Comparison of ENCODE assay signal across 9 cellular contexts in the genomic region with DNA sequence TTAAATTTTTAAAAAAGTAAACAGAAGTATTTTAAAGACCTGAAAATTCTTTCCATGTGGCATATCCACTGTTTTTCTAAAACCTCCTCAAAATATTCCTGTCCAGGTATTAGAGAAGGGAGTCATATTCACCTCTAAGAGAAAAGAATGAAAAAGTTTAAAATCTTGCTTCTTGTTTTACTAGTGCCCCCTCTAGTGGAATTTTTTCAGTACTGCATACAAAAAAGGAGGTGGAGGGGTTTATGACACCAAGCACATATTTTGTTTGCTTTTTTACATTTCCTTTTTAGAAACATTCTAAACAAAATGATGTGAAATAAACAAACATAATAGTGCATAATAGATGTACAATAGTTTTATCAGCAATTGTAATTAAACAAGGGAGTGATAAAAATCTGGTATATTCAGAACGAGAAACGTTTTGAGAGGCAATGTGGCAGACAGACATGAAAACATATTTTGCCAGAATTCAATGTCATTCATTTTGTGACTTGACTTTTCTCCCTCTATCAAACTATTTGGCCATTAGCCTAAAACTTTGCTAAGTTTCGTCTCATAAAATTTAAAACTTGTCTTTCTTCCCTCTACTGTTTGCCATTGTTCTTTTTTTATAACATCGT.
A peak's percentile ranks its signal among the peaks of the same experiment; 100 is the strongest.
DNase-seq lines count a peak whose midpoint lies in the region; TF ChIP-seq lines count a peak whose summit lies in the region.
"Had no signal": no experiment of that assay in that cellular context is flagged by ENCODE, and none has a peak within 500 bp of the region (broad histone marks: within the 10 kb centered on the region; RNA-seq: fewer than 3 reads in every experiment).

No MANE protein-coding gene starts in this region.

- H3K4me3 ChIP-seq in HEK293 (ENCODE audit: low read depth, low read length) (no peak overlapping the region), epithelial cell of proximal tubule (ENCODE audit: low read depth, low read length) (no peak overlapping the region)
- H3K4me3 ChIP-seq in effector memory CD4-positive, alpha-beta T cell (ENCODE audit: insufficient read depth, low read depth, low read length, poor library complexity, severe bottlenecking) = no peak overlapping the region
- H3K4me3 ChIP-seq: SJCRH30 had no signal

- in situ Hi-C loops in Caki2 (cut with HindIII; ENCODE audit: low pct_unique_long_range_greater_than_20kb, low sequenced_read_pairs) = no loop called here

- no peaks in the 10 kb centered on the region for H3K27me3 ChIP-seq in effector memory CD4-positive, alpha-beta T cell (replicated peaks; ENCODE audit: control insufficient read depth, insufficient read depth, low read length, poor library complexity, severe bottlenecking)
- H3K27me3 ChIP-seq: SJCRH30 had no signal

- H3K4me1 ChIP-seq in HEK293 (ENCODE audit: control insufficient read depth, insufficient read depth, low read length) = no peaks in the 10 kb centered on the region
- H3K4me1 ChIP-seq in effector memory CD4-positive, alpha-beta T cell (ENCODE audit: control insufficient read depth, insufficient read depth, low read length, poor library complexity, severe bottlenecking) = no peaks in the 10 kb centered on the region
- H3K4me1 ChIP-seq: SJCRH30 had no signal

- no peaks in the 10 kb centered on the region for H3K36me3 ChIP-seq in HEK293 (ENCODE audit: control insufficient read depth in 2 of 2, insufficient read depth in 1 of 2, low read length in 2 of 2)
- no peaks in the 10 kb centered on the region for H3K36me3 ChIP-seq in effector memory CD4-positive, alpha-beta T cell (ENCODE audit: control insufficient read depth, insufficient read depth, low read length)
- H3K36me3 ChIP-seq: SJCRH30 had no signal

- CTCF ChIA-PET in HEK293 (lab: Yijun Ruan, JAX) = interaction anchor here (0.6 to 2.3 kb wide), 8 partner anchors 21 to 1395 kb away, joined by 3 to 18 read pairs (median 4); no protein-coding TSS in a partner anchor

- DNase-seq in Caki2 (ENCODE audit: low read depth) (peak; percentile 23), OCI-M1 (lab: John Stamatoyannopoulos, UW) (peak; percentile 72), epithelial cell of proximal tubule (ENCODE audit: low read depth) (no peak), putamen (ENCODE audit: low spot score) (peak; percentile 33)
- DNase-seq in stimulated activated CD8-positive, alpha-beta memory T cell treated with anti-CD3 and anti-CD28 coated beads, Interleukin-4, amount 100 ng/mL, for 48 hours = no peak
- DNase-seq in activated CD4-positive, alpha-beta T cell treated with anti-CD3 and anti-CD28 coated beads for 1 hour = no peak
- DNase-seq in effector memory CD4-positive, alpha-beta T cell = no peak

- no peak overlapping the region for H3K27ac ChIP-seq in HEK293 (ENCODE audit: extremely low read depth, low read depth, low read length)
- H3K27ac ChIP-seq in effector memory CD4-positive, alpha-beta T cell (ENCODE audit: insufficient read depth, low read length, poor library complexity, severe bottlenecking) = no peak overlapping the region
- H3K27ac ChIP-seq: SJCRH30 had no signal

- TF ChIP-seq CTCF in HEK293 (tag by site-specific recombination; IDR thresholded peaks at IDR 0.05) = no peak
- TF ChIP-seq CTCF in epithelial cell of proximal tubule (conservative IDR thresholded peaks at IDR 0.05; ENCODE audit: low read depth, low read length) = peak; percentile 78

- H3K9me3 ChIP-seq in HEK293 (ENCODE audit: control insufficient read depth, insufficient read depth, low read depth, low read length) = no peaks in the 10 kb centered on the region
- no peaks in the 10 kb centered on the region for H3K9me3 ChIP-seq in effector memory CD4-positive, alpha-beta T cell (ENCODE audit: control insufficient read depth, low read length)
- H3K9me3 ChIP-seq: SJCRH30 had no signal

- POLR2A ChIA-PET in HEK293 (lab: Yijun Ruan, JAX) = no interaction called here

TF ChIP-seq in HEK293, 187 proteins besides CTCF, POLR2A, EP300 and RAD21:
- peak; percentile 64 for TF ChIP-seq ZNF654 (tag by site-specific recombination; IDR thresholded peaks at IDR 0.05; ENCODE audit: low read depth)
- TF ChIP-seq ZNF792 (tag by site-specific recombination; IDR thresholded peaks at IDR 0.05) = no peak

Comparison
In these comparisons a context has a peak if more than half of its experiments do, and no peak if none do; other contexts are left out.
1. DNase-seq: peak in Caki2 (single experiment), OCI-M1 (single experiment) and putamen (single experiment); none in epithelial cell of proximal tubule (single experiment), stimulated activated CD8-positive, alpha-beta memory T cell treated with anti-CD3 and anti-CD28 coated beads, Interleukin-4, amount 100 ng/mL, for 48 hours (single experiment), activated CD4-positive, alpha-beta T cell treated with anti-CD3 and anti-CD28 coated beads for 1 hour (single experiment) and effector memory CD4-positive, alpha-beta T cell (0 of 3).